In genomic region chr1:1507305-1507704, GRCh38 we compare ENCODE assay signal across 15 cellular contexts. TPM values are rescaled to one million over a fixed set of nuclear protein-coding genes. Genes with fewer than 3 reads are reported as not detected.
DNase-seq lines count a peak whose midpoint lies in the region; ATAC-seq, FAIRE-seq and TF ChIP-seq lines count a peak whose summit lies in the region.
"Had no signal": no experiment of that assay in that cellular context is flagged by ENCODE, and none has a peak within 500 bp of the region (broad histone marks: within the 10 kb centered on the region; RNA-seq: fewer than 3 reads in every experiment).

No MANE protein-coding gene starts in this region.

- no peaks in the 10 kb centered on the region for H3K27me3 ChIP-seq in tibial artery
- H3K27me3 ChIP-seq: BE2C had no signal

- H3K27ac ChIP-seq in 22Rv1 (peak overlapping the region; percentile 89; the same call in 1 of the 2 replicates), VCaP (peak overlapping the region; percentile 88), tibial artery (no peak overlapping the region)
- H3K27ac ChIP-seq: A549 had no signal

- H3K36me3 Mint-ChIP-seq in memory B cell: no peaks in the 10 kb centered on the region
- peaks cover 2 to 3% of the 10 kb centered on the region in 2 donors for H3K36me3 Mint-ChIP-seq in stimulated activated naive B cell treated with anti-CD40 and anti-IgM and Interleukin-4, amounts not matched to agents 10 μg/mL and 1 μg/mL and 100 μg/mL, for 72 hours

- TF ChIP-seq CTCF in 22Rv1 (IDR thresholded peaks at IDR 0.05) (no peak), VCaP (conservative IDR thresholded peaks at IDR 0.05) (no peak), tibial artery (IDR thresholded peaks at IDR 0.05) (no peak)

- H3K4me1 Mint-ChIP-seq in memory B cell: peaks cover 15% of the 10 kb centered on the region
- H3K4me1 Mint-ChIP-seq in stimulated activated naive B cell treated with anti-CD40 and anti-IgM and Interleukin-4, amounts not matched to agents 10 μg/mL and 1 μg/mL and 100 μg/mL, for 72 hours: peaks cover 15 to 24% of the 10 kb centered on the region in 2 donors

- no peaks in the 10 kb centered on the region for H3K9me3 Mint-ChIP-seq in memory B cell
- H3K9me3 Mint-ChIP-seq in stimulated activated naive B cell treated with anti-CD40 and anti-IgM and Interleukin-4, amounts not matched to agents 10 μg/mL and 1 μg/mL and 100 μg/mL, for 72 hours: no peaks in the 10 kb centered on the region

- peak overlapping the region; percentile 55 for H3K27ac Mint-ChIP-seq in memory B cell
- peak overlapping the region; percentile 67 for H3K27ac Mint-ChIP-seq in stimulated activated naive B cell treated with anti-CD40 and anti-IgM and Interleukin-4, amounts not matched to agents 10 μg/mL and 1 μg/mL and 100 μg/mL, for 72 hours
- H3K27ac Mint-ChIP-seq: GM23338 had no signal

- intact Hi-C loops in tibial artery (cut with DNase I; ENCODE audit: low total_unique reads): no loop called here

- no peak overlapping the region for H3K4me3 Mint-ChIP-seq in memory B cell
- H3K4me3 Mint-ChIP-seq in stimulated activated naive B cell treated with anti-CD40 and anti-IgM and Interleukin-4, amounts not matched to agents 10 μg/mL and 1 μg/mL and 100 μg/mL, for 72 hours: no peak overlapping the region
- H3K4me3 Mint-ChIP-seq: GM23338 had no signal

- H3K9me3 ChIP-seq in tibial artery: no peaks in the 10 kb centered on the region
- H3K9me3 ChIP-seq: A549, BE2C had no signal

- no peaks in the 10 kb centered on the region for H3K36me3 ChIP-seq in tibial artery
- H3K36me3 ChIP-seq: BE2C had no signal

- no peak for FAIRE-seq in GM12891 (lab: Jason Lieb, UNC)
- FAIRE-seq: A549, GM12878 had no signal

- DNase-seq in memory B cell (ENCODE audit: low spot score in 2 of 2) (no peak), tibial artery (no peak), SW 1271 (lab: John Stamatoyannopoulos, UW) (no peak), GM12891 (ENCODE audit: insufficient read length, low spot score) (no peak)
- no peak for DNase-seq in stimulated activated naive B cell treated with anti-CD40 and anti-IgM and Interleukin-4, amounts not matched to agents 10 μg/mL and 1 μg/mL and 100 μg/mL, for 72 hours
- DNase-seq: BE2C; CD4-positive, alpha-beta memory T cell; DMS79; H7 had no signal

- H3K27me3 Mint-ChIP-seq in memory B cell: no peaks in the 10 kb centered on the region
- no peaks in the 10 kb centered on the region for H3K27me3 Mint-ChIP-seq in stimulated activated naive B cell treated with anti-CD40 and anti-IgM and Interleukin-4, amounts not matched to agents 10 μg/mL and 1 μg/mL and 100 μg/mL, for 72 hours
- H3K27me3 Mint-ChIP-seq: CD4-positive, alpha-beta memory T cell had no signal

- H3K4me1 ChIP-seq in tibial artery: peaks cover 0 to 17% (median 6%) of the 10 kb centered on the region in 4 donors
- H3K4me1 ChIP-seq: BE2C had no signal

- no peak for TF ChIP-seq POLR2A in GM12891 (IDR thresholded peaks at IDR 0.05; ENCODE audit: low read depth, low read length)

- ATAC-seq in memory B cell (ENCODE audit: low read depth): no peak
- ATAC-seq in stimulated activated naive B cell treated with anti-CD40 and anti-IgM and Interleukin-4, amounts not matched to agents 10 μg/mL and 1 μg/mL and 100 μg/mL, for 72 hours (replicated peaks): no peak
- ATAC-seq: A549, GM12878, GM23338 had no signal

- H3K4me3 ChIP-seq in tibial artery: no peak overlapping the region
- H3K4me3 ChIP-seq: A549, GM12878, GM23338 had no signal

TF ChIP-seq in GM12891, 5 proteins besides CTCF, POLR2A, EP300 and RAD21:
- TF ChIP-seq SPI1 (IDR thresholded peaks at IDR 0.05; ENCODE audit: low read depth, low read length): no peak
- TF ChIP-seq PAX5 (IDR thresholded peaks at IDR 0.05; ENCODE audit: insufficient read depth, low read length, severe bottlenecking): no peak
- TF ChIP-seq TAF1 (IDR thresholded peaks at IDR 0.05; ENCODE audit: low read depth, low read length): no peak
- TF ChIP-seq POLR2AphosphoS5 (IDR thresholded peaks at IDR 0.05; ENCODE audit: low read depth, low read length): no peak

RNA-seq across cellular contexts. Expression of gene ATAD3A, which starts 4.7 kb away (rescaled TPM):
- polyA plus RNA-seq in GM12891 (2012; ENCODE audit: low read depth, missing spikeins): 26.8 TPM

RNA-seq across cellular contexts. Expression of gene TMEM240, which starts 33.1 kb away (rescaled TPM):
- 0.50 TPM for polyA plus RNA-seq in GM12891 (2012; ENCODE audit: low read depth, missing spikeins)
- polyA plus RNA-seq: CD4-positive, alpha-beta memory T cell; GM12878 had no signal

RNA-seq across cellular contexts. Expression of gene ATAD3B, which starts 35.7 kb away (rescaled TPM):
- polyA plus RNA-seq in GM12891 (2012; ENCODE audit: low read depth, missing spikeins): 13.0 TPM

RNA-seq across cellular contexts. Expression of gene ATAD3C, which starts 57.8 kb away (rescaled TPM):
- 0.40 TPM for polyA plus RNA-seq in GM12891 (2012; ENCODE audit: low read depth, missing spikeins)
- polyA plus RNA-seq: A549, AG04450 had no signal

Comparison
In these comparisons a context has a peak if more than half of its experiments do, and no peak if none do; other contexts are left out.
1. H3K27ac ChIP-seq: peak in 22Rv1 (single experiment) and VCaP (single experiment); none in tibial artery (0 of 2).